32 cellular contexts compared by ENCODE assay signal in genomic region chr7:101539784-101540183, GRCh38.
"Had no signal": no experiment of that assay in that cellular context is flagged by ENCODE, and none has a peak within 500 bp of the region (broad histone marks: within the 10 kb centered on the region; RNA-seq: fewer than 3 reads in every experiment).

No MANE protein-coding gene starts in this region.

- H3K9me3 Mint-ChIP-seq: activated CD4-positive, alpha-beta memory T cell treated with anti-CD3 and anti-CD28 coated beads, Interleukin-2, amount 10 ng/mL, durations not matched to agents 7 days and 5 days; activated CD4-positive, alpha-beta T cell treated with anti-CD3 and anti-CD28 coated beads, Interleukin-2, amount 10 ng/mL, durations not matched to agents 7 days and 5 days; activated T-cell treated with anti-CD3 and anti-CD28 coated beads, Interleukin-2, amount 50 U/mL, for 4 hours; activated T-helper 17 cell treated with anti-CD3 and anti-CD28 coated beads, Interleukin-2, amount 50 U/mL, for 72 hours; central memory CD8-positive, alpha-beta T cell; T-helper 2 cell treated with Interferon-gamma antibody and Interleukin-4, amounts not matched to agents 5 μg/mL and 100 μg/mL, for 36 hours had no signal

- H3K36me3 ChIP-seq: brain microvascular endothelial cell, esophagus squamous epithelium, gastroesophageal sphincter, WERI-Rb-1 had no signal

- H3K4me1 Mint-ChIP-seq: activated CD4-positive, alpha-beta memory T cell treated with anti-CD3 and anti-CD28 coated beads, Interleukin-2, amount 10 ng/mL, durations not matched to agents 7 days and 5 days; activated CD4-positive, alpha-beta T cell treated with anti-CD3 and anti-CD28 coated beads, Interleukin-2, amount 10 ng/mL, durations not matched to agents 7 days and 5 days had no signal

- H3K27me3 ChIP-seq: brain microvascular endothelial cell had no signal

- H3K4me3 ChIP-seq: esophagus squamous epithelium, gastroesophageal sphincter had no signal

- H3K27ac ChIP-seq: brain microvascular endothelial cell, epithelial cell of prostate, esophagus squamous epithelium, gastroesophageal sphincter, WERI-Rb-1 had no signal

- DNase-seq: activated CD4-positive, alpha-beta memory T cell treated with anti-CD3 and anti-CD28 coated beads, Interleukin-2, amount 10 ng/mL, durations not matched to agents 7 days and 5 days; activated CD4-positive, alpha-beta T cell treated with anti-CD3 and anti-CD28 coated beads for 1 hour; activated CD4-positive, alpha-beta T cell treated with anti-CD3 and anti-CD28 coated beads for 4 hours; activated CD4-positive, alpha-beta T cell treated with anti-CD3 and anti-CD28 coated beads, Interleukin-2, amount 10 ng/mL, durations not matched to agents 7 days and 5 days; activated CD4-positive, alpha-beta T cell treated with anti-CD3 and anti-CD28 coated beads, Interleukin-2, amount 50 U/mL, for 4 hours; activated effector memory CD4-positive, alpha-beta T cell treated with Interleukin-2 at 50 U/mL for 16 hours; activated gamma-delta T cell treated with Interleukin-2 at 50 U/mL for 16 hours; activated naive CD4-positive, alpha-beta T cell treated with anti-CD3 and anti-CD28 coated beads, Interleukin-2, amount 50 U/mL, for 16 hours; activated naive CD4-positive, alpha-beta T cell treated with Interleukin-2 at 50 U/mL for 16 hours; activated T-cell treated with anti-CD3 and anti-CD28 coated beads, Interleukin-2, amount 50 U/mL, for 4 hours; amniotic stem cell; anterior cingulate cortex; brain microvascular endothelial cell; cortex of kidney; dermis blood vessel endothelial cell; effector CD8-positive, alpha-beta T cell; esophagus squamous epithelium; T-helper 1 cell; T-helper 17 cell; T1000; WERI-Rb-1 had no signal

- H3K27me3 Mint-ChIP-seq: activated CD4-positive, alpha-beta memory T cell treated with anti-CD3 and anti-CD28 coated beads, Interleukin-2, amount 10 ng/mL, durations not matched to agents 7 days and 5 days; activated CD4-positive, alpha-beta T cell treated with anti-CD3 and anti-CD28 coated beads, Interleukin-2, amount 10 ng/mL, durations not matched to agents 7 days and 5 days; activated naive CD8-positive, alpha-beta T cell had no signal

- H3K27ac Mint-ChIP-seq: activated CD4-positive, alpha-beta memory T cell treated with anti-CD3 and anti-CD28 coated beads, Interleukin-2, amount 10 ng/mL, durations not matched to agents 7 days and 5 days; activated CD4-positive, alpha-beta T cell treated with anti-CD3 and anti-CD28 coated beads, Interleukin-2, amount 10 ng/mL, durations not matched to agents 7 days and 5 days; activated naive CD8-positive, alpha-beta T cell; activated T-helper 17 cell treated with anti-CD3 and anti-CD28 coated beads, Interleukin-2, amount 50 U/mL, for 72 hours; T-helper 17 cell; T-helper 2 cell treated with Interferon-gamma antibody and Interleukin-4, amounts not matched to agents 5 μg/mL and 100 μg/mL, for 36 hours had no signal

- H3K36me3 Mint-ChIP-seq: activated naive CD8-positive, alpha-beta T cell had no signal

- FAIRE-seq: astrocyte, bronchial epithelial cell, colon, endometrium, endothelial cell of umbilical vein had no signal

- ATAC-seq: activated T-helper 17 cell treated with anti-CD3 and anti-CD28 coated beads, Interleukin-2, amount 50 U/mL, for 72 hours; gastroesophageal sphincter; T-helper 17 cell had no signal

- H3K9me3 ChIP-seq: esophagus squamous epithelium, gastroesophageal sphincter had no signal

- H3K4me3 Mint-ChIP-seq: activated CD4-positive, alpha-beta memory T cell treated with anti-CD3 and anti-CD28 coated beads, Interleukin-2, amount 10 ng/mL, durations not matched to agents 7 days and 5 days; activated CD4-positive, alpha-beta T cell treated with anti-CD3 and anti-CD28 coated beads, Interleukin-2, amount 10 ng/mL, durations not matched to agents 7 days and 5 days; activated naive CD8-positive, alpha-beta T cell; activated T-cell treated with anti-CD3 and anti-CD28 coated beads, Interleukin-2, amount 50 U/mL, for 4 hours; activated T-helper 17 cell treated with anti-CD3 and anti-CD28 coated beads, Interleukin-2, amount 50 U/mL, for 72 hours; central memory CD8-positive, alpha-beta T cell; T-helper 17 cell; T-helper 2 cell treated with Interferon-gamma antibody and Interleukin-4, amounts not matched to agents 5 μg/mL and 100 μg/mL, for 36 hours had no signal
